ENCODE assay signal across 1 cellular context in genomic region chr2:238420442-238420841, GRCh38.
TF ChIP-seq lines count a peak whose summit lies in the region.

No MANE protein-coding gene starts in this region.

TF ChIP-seq in IMR-90, 13 proteins besides CTCF, POLR2A, EP300 and RAD21:
- TF ChIP-seq CEBPB (IDR thresholded peaks at IDR 0.05; ENCODE audit: low read depth, low read length) (no peak), MXI1 (IDR thresholded peaks at IDR 0.05; ENCODE audit: borderline replicate concordance, low read depth, low read length) (no peak), RCOR1 (IDR thresholded peaks at IDR 0.05; ENCODE audit: insufficient replicate concordance, low read length) (no peak), RFX5 (IDR thresholded peaks at IDR 0.05; ENCODE audit: low read depth, low read length) (no peak), SMC3 (IDR thresholded peaks at IDR 0.05; ENCODE audit: low read depth, low read length) (no peak), BHLHE40 (IDR thresholded peaks at IDR 0.05; ENCODE audit: low read depth, low read length) (no peak), CHD1 (IDR thresholded peaks at IDR 0.05; ENCODE audit: low read depth, low read length) (no peak), MAZ (IDR thresholded peaks at IDR 0.05; ENCODE audit: borderline replicate concordance, low read depth, low read length) (no peak), FOS (IDR thresholded peaks at IDR 0.05; ENCODE audit: low read depth, low read length) (no peak), MAFK (IDR thresholded peaks at IDR 0.05; ENCODE audit: low read depth, low read length) (no peak), NFE2L2 (IDR thresholded peaks at IDR 0.05; ENCODE audit: low read depth, low read length) (no peak)
- TF ChIP-seq, protein P1, sequence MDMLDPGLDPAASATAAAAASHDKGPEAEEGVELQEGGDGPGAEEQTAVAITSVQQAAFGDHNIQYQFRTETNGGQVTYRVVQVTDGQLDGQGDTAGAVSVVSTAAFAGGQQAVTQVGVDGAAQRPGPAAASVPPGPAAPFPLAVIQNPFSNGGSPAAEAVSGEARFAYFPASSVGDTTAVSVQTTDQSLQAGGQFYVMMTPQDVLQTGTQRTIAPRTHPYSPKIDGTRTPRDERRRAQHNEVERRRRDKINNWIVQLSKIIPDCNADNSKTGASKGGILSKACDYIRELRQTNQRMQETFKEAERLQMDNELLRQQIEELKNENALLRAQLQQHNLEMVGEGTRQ (IDR thresholded peaks at IDR 0.05; ENCODE audit: low read depth, low read length) = no peak
- TF ChIP-seq, protein P2, sequence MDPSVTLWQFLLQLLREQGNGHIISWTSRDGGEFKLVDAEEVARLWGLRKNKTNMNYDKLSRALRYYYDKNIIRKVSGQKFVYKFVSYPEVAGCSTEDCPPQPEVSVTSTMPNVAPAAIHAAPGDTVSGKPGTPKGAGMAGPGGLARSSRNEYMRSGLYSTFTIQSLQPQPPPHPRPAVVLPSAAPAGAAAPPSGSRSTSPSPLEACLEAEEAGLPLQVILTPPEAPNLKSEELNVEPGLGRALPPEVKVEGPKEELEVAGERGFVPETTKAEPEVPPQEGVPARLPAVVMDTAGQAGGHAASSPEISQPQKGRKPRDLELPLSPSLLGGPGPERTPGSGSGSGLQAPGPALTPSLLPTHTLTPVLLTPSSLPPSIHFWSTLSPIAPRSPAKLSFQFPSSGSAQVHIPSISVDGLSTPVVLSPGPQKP (IDR thresholded peaks at IDR 0.05; ENCODE audit: borderline replicate concordance, low read depth, low read length) = no peak
